19 cellular contexts compared by ENCODE assay signal in the genomic region with DNA sequence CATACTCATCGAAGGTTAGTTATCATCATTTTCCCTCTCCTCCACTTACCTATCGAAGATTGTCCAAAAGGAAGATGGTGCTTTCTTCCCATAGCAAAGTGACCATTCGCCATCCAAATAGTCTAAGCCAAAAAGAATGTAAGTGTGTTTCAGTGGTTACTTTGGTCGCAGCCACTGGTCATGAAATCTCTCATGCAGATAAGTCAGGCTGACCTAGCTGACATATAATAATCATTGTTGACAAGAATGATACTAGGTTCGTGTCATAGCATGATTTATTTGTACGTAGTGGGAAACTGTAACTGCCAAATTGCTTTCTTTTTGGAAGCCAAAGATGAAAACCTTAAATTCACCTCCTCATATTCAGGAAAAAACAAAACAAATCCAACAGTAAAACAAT.
"Had no signal": no experiment of that assay in that cellular context is flagged by ENCODE, and none has a peak within 500 bp of the region (broad histone marks: within the 10 kb centered on the region; RNA-seq: fewer than 3 reads in every experiment).

No MANE protein-coding gene starts in this region.

- H3K36me3 Mint-ChIP-seq: activated naive CD4-positive, alpha-beta T cell treated with anti-CD3 and anti-CD28 coated beads, Interleukin-2, amount 10 ng/mL, durations not matched to agents 7 days and 5 days had no signal

- H3K4me1 Mint-ChIP-seq: activated B cell treated with CpG ODN at 0.5 μM for 24 hours; activated CD4-positive, alpha-beta T cell treated with anti-CD3 and anti-CD28 coated beads, Interleukin-2, amount 10 ng/mL, durations not matched to agents 7 days and 5 days; activated T-helper 17 cell treated with anti-CD3 and anti-CD28 coated beads, Interleukin-2, amount 50 U/mL, for 72 hours had no signal

- H3K9me3 Mint-ChIP-seq: activated B cell treated with CpG ODN at 0.5 μM for 24 hours; activated CD4-positive, alpha-beta T cell treated with anti-CD3 and anti-CD28 coated beads, Interleukin-2, amount 10 ng/mL, durations not matched to agents 7 days and 5 days; activated naive CD4-positive, alpha-beta T cell treated with anti-CD3 and anti-CD28 coated beads, Interleukin-2, amount 10 ng/mL, durations not matched to agents 7 days and 5 days; activated T-helper 17 cell treated with anti-CD3 and anti-CD28 coated beads, Interleukin-2, amount 50 U/mL, for 72 hours had no signal

- H3K9me3 ChIP-seq: colonic mucosa, heart right ventricle, psoas muscle, upper lobe of left lung had no signal

- FAIRE-seq: endothelial cell of umbilical vein, frontal cortex, islet of Langerhans had no signal

- H3K4me3 ChIP-seq: adrenal gland, colonic mucosa, heart right ventricle, psoas muscle, upper lobe of left lung had no signal

- DNase-seq: activated B cell treated with CpG ODN at 0.5 μM for 24 hours; activated CD4-positive, alpha-beta T cell treated with anti-CD3 and anti-CD28 coated beads, Interleukin-2, amount 10 ng/mL, durations not matched to agents 7 days and 5 days; activated CD8-positive, alpha-beta memory T cell treated with anti-CD3 and anti-CD28 coated beads for 24 hours; activated naive CD4-positive, alpha-beta T cell treated with anti-CD3 and anti-CD28 coated beads, Interleukin-2, amount 10 ng/mL, durations not matched to agents 7 days and 5 days; adrenal gland; caudate nucleus; colonic mucosa; effector CD4-positive, alpha-beta T cell; heart right ventricle; left ventricle myocardium superior; mesendoderm; psoas muscle; stimulated activated CD4-positive, alpha-beta T cell treated with anti-CD3 and anti-CD28 coated beads, Interleukin-2, amount 100 ng/mL, for 48 hours; stimulated activated naive CD8-positive, alpha-beta T cell treated with anti-CD3 and anti-CD28 coated beads, Interleukin-15, Interleukin-2, amounts not matched to agents 100 U/mL and 50 U/mL, for 24 hours; upper lobe of left lung had no signal

- H3K27ac Mint-ChIP-seq: activated B cell treated with CpG ODN at 0.5 μM for 24 hours; activated CD4-positive, alpha-beta T cell treated with anti-CD3 and anti-CD28 coated beads, Interleukin-2, amount 10 ng/mL, durations not matched to agents 7 days and 5 days; activated naive CD4-positive, alpha-beta T cell treated with anti-CD3 and anti-CD28 coated beads, Interleukin-2, amount 10 ng/mL, durations not matched to agents 7 days and 5 days; activated T-helper 17 cell treated with anti-CD3 and anti-CD28 coated beads, Interleukin-2, amount 50 U/mL, for 72 hours had no signal

- H3K27ac ChIP-seq: adrenal gland, colonic mucosa, heart right ventricle, psoas muscle, upper lobe of left lung had no signal

- H3K36me3 ChIP-seq: adrenal gland, colonic mucosa, heart right ventricle, upper lobe of left lung had no signal

- ATAC-seq: activated T-helper 17 cell treated with anti-CD3 and anti-CD28 coated beads, Interleukin-2, amount 50 U/mL, for 72 hours; heart right ventricle; left ventricle myocardium superior; psoas muscle; stimulated activated naive CD8-positive, alpha-beta T cell treated with anti-CD3 and anti-CD28 coated beads, Interleukin-15, Interleukin-2, amounts not matched to agents 100 U/mL and 50 U/mL, for 24 hours had no signal

- H3K4me3 Mint-ChIP-seq: activated B cell treated with CpG ODN at 0.5 μM for 24 hours; activated CD4-positive, alpha-beta T cell treated with anti-CD3 and anti-CD28 coated beads, Interleukin-2, amount 10 ng/mL, durations not matched to agents 7 days and 5 days; activated naive CD4-positive, alpha-beta T cell treated with anti-CD3 and anti-CD28 coated beads, Interleukin-2, amount 10 ng/mL, durations not matched to agents 7 days and 5 days; activated T-helper 17 cell treated with anti-CD3 and anti-CD28 coated beads, Interleukin-2, amount 50 U/mL, for 72 hours had no signal

- H3K4me1 ChIP-seq: adrenal gland, colonic mucosa, heart right ventricle, psoas muscle, upper lobe of left lung had no signal
